In genomic region chr15:41992803-41993190, GRCh38 we compare ENCODE assay signal across 1 cellular context.
TF ChIP-seq lines count a peak whose summit lies in the region.

No MANE protein-coding gene starts in this region.

TF ChIP-seq in H1, 55 proteins besides CTCF, POLR2A, EP300 and RAD21:
- TF ChIP-seq CHD7 (IDR thresholded peaks at IDR 0.05; ENCODE audit: insufficient replicate concordance, low read length) (no peak), EZH2 (IDR thresholded peaks at IDR 0.05; ENCODE audit: low read depth, low read length, severe bottlenecking) (no peak), JUN (IDR thresholded peaks at IDR 0.05; ENCODE audit: low read depth, low read length) (no peak), SP1 (IDR thresholded peaks at IDR 0.05; ENCODE audit: low read depth, low read length) (no peak), SAP30 (IDR thresholded peaks at IDR 0.05; ENCODE audit: insufficient read depth, insufficient replicate concordance, low read length) (no peak), HDAC2 (IDR thresholded peaks at IDR 0.05; ENCODE audit: borderline replicate concordance in 1 of 2, low read depth in 2 of 2, low read length in 2 of 2) (no peak), BACH1 (IDR thresholded peaks at IDR 0.05; ENCODE audit: low read length) (no peak), TCF12 (IDR thresholded peaks at IDR 0.05; ENCODE audit: low read depth, low read length) (no peak), TAF7 (optimal IDR thresholded peaks at IDR 0.05; ENCODE audit: borderline replicate concordance, low read depth, low read length) (no peak), SIX5 (IDR thresholded peaks at IDR 0.05; ENCODE audit: low read depth, low read length) (no peak), KDM5A (IDR thresholded peaks at IDR 0.05; ENCODE audit: low read length) (no peak), CBX8 (IDR thresholded peaks at IDR 0.05; ENCODE audit: borderline replicate concordance, low read depth, low read length) (no peak)
TF ChIP-seq in H1: peak in this region for 0.
